ENCODE assay signal across 14 cellular contexts in genomic region chr11:107116358-107116757, GRCh38.
"Had no signal": no experiment of that assay in that cellular context is flagged by ENCODE, and none has a peak within 500 bp of the region (broad histone marks: within the 10 kb centered on the region; RNA-seq: fewer than 3 reads in every experiment).

No MANE protein-coding gene starts in this region.

- H3K9me3 ChIP-seq: uterus had no signal

- DNase-seq: activated CD4-positive, alpha-beta T cell treated with anti-CD3 and anti-CD28 coated beads for 36 hours; activated CD8-positive, alpha-beta memory T cell treated with anti-CD3 and anti-CD28 coated beads, Interleukin-2, amount 50 U/mL, for 48 hours; activated CD8-positive, alpha-beta T cell treated with anti-CD3 and anti-CD28 coated beads for 36 hours; activated naive CD4-positive, alpha-beta T cell; central memory CD4-positive, alpha-beta T cell; effector memory CD8-positive, alpha-beta T cell; left lung; nephron progenitor cell; stimulated activated CD4-positive, alpha-beta T cell treated with anti-CD3 and anti-CD28 coated beads, Interleukin-4, amount 100 ng/mL, for 24 hours; stomach; T-cell; uterus; WERI-Rb-1 had no signal

- H3K4me3 ChIP-seq: left lung, stomach, uterus had no signal

- H3K4me1 ChIP-seq: left lung, stomach, uterus had no signal

- ATAC-seq: activated CD4-positive, alpha-beta T cell treated with anti-CD3 and anti-CD28 coated beads for 36 hours; activated CD8-positive, alpha-beta T cell treated with anti-CD3 and anti-CD28 coated beads for 36 hours; effector memory CD8-positive, alpha-beta T cell; left lung; T-cell had no signal

- H3K36me3 ChIP-seq: left lung, stomach, uterus, WERI-Rb-1 had no signal

- H3K27ac ChIP-seq: epithelial cell of prostate, left lung, stomach, uterus, WERI-Rb-1 had no signal

- H3K27me3 ChIP-seq: left lung, stomach, uterus had no signal
